1 cellular context compared by ENCODE assay signal in the genomic region with DNA sequence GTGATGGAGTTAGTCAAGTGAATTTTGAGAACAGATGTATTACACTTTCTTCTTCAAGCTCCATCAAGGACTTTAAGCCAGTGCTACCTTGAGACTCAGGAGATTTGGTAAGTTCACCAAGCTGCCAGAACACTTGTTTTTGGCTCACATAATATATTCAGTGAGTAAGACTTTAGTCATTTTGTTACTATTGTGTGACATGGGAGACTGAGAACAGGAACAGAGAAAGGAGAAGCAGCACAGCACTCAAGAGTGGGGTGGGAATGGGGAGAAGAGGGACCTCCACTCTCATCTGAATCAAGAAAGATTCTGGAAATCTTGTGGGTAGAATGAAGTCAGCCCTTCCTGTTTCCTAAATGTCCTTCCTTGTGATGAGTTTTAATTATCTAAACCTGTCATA.
TF ChIP-seq lines count a peak whose summit lies in the region.

No MANE protein-coding gene starts in this region.

TF ChIP-seq in HepG2, 621 proteins besides CTCF, POLR2A, EP300 and RAD21 (continued from another document):
- TF ChIP-seq PAXIP1 (CRISPR knock-in tag; conservative IDR thresholded peaks at IDR 0.05) (no peak), ZNF614 (CRISPR knock-in tag; IDR thresholded peaks at IDR 0.05; ENCODE audit: borderline replicate concordance) (no peak), ZNF660 (CRISPR knock-in tag; IDR thresholded peaks at IDR 0.05; ENCODE audit: borderline replicate concordance, low read depth) (no peak), ZKSCAN1 (IDR thresholded peaks at IDR 0.05; ENCODE audit: low read length) (no peak), DRAP1 (CRISPR knock-in tag; IDR thresholded peaks at IDR 0.05) (no peak), ZNF605 (CRISPR knock-in tag; IDR thresholded peaks at IDR 0.05) (no peak), ZNF18 (CRISPR knock-in tag; IDR thresholded peaks at IDR 0.05; ENCODE audit: insufficient replicate concordance) (no peak), PTBP1 (IDR thresholded peaks at IDR 0.05; ENCODE audit: low read depth, low read length, poor library complexity, severe bottlenecking) (no peak), SNAPC2 (CRISPR knock-in tag; IDR thresholded peaks at IDR 0.05) (no peak)
